In the genomic region with DNA sequence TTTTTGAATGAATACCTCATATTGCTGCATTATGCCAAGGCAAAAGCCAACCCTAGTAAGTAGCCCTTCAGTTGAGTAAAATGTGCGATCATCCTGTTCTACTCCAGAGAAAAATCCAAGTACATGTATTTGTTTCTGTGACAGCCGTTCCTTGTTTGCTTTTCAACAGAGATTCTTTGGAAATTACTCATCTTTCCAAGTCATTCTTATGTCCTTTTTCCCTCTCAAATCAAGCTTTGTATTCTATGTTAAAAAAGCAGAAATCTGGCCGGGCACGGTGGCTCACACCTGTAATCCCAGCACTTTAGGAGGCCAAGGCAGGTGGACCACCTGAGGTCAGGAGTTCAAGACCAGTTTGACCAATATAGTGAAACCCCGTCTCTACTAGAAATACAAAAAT, we compare ENCODE assay signal across 16 cellular contexts.
A peak's percentile ranks its signal among the peaks of the same experiment; 100 is the strongest.
DNase-seq lines count a peak whose midpoint lies in the region; ATAC-seq, FAIRE-seq and TF ChIP-seq lines count a peak whose summit lies in the region.
"Had no signal": no experiment of that assay in that cellular context is flagged by ENCODE, and none has a peak within 500 bp of the region (broad histone marks: within the 10 kb centered on the region; RNA-seq: fewer than 3 reads in every experiment).

No MANE protein-coding gene starts in this region.

- peaks cover 0 to 4% of the 10 kb centered on the region in 2 donors for H3K4me1 ChIP-seq in left lung
- peaks cover 0 to 33% (median 6%) of the 10 kb centered on the region in 4 donors for H3K4me1 ChIP-seq in stomach
- H3K4me1 ChIP-seq: uterus had no signal

- WGBS in stomach, 5 donors = 70 to 84% (median 80%) methylated on average over 5 of the region's 5 CpGs

- H3K4me1 Mint-ChIP-seq in stimulated activated effector memory CD8-positive, alpha-beta T cell treated with anti-CD3 and anti-CD28 coated beads, Interleukin-12 subunit alpha, Interleukin-12 subunit beta, amount 100 ng/mL, for 72 hours = no peaks in the 10 kb centered on the region
- H3K4me1 Mint-ChIP-seq: CD14-positive monocyte had no signal

- TF ChIP-seq POLR2A in stomach (IDR thresholded peaks at IDR 0.05) = no peak

- no peak for TF ChIP-seq EP300 in stomach (IDR thresholded peaks at IDR 0.05)

- TF ChIP-seq CTCF in cardiac fibroblast (IDR thresholded peaks at IDR 0.05; ENCODE audit: low read depth, low read length) = no peak
- no peak for TF ChIP-seq CTCF in left lung (IDR thresholded peaks at IDR 0.05)
- no peak for TF ChIP-seq CTCF in stomach (IDR thresholded peaks at IDR 0.05)

- H3K27ac ChIP-seq in left lung (peak overlapping the region; percentile 26 to 70), stomach (no peak overlapping the region)
- H3K27ac ChIP-seq: uterus had no signal

- peak; percentile 10 for ATAC-seq in left lung
- ATAC-seq in stimulated activated effector memory CD8-positive, alpha-beta T cell treated with anti-CD3 and anti-CD28 coated beads, Interleukin-12 subunit alpha, Interleukin-12 subunit beta, amount 100 ng/mL, for 72 hours = no peak
- ATAC-seq in HG03378 (IDR thresholded peaks at IDR 0.05; ENCODE audit: unreplicated experiment) = no peak

- H3K36me3 ChIP-seq in left lung (no peaks in the 10 kb centered on the region), stomach (no peaks in the 10 kb centered on the region)
- H3K36me3 ChIP-seq: uterus had no signal

- H3K4me3 ChIP-seq in cardiac fibroblast (replicated peaks in 1 of 2; ENCODE audit: low read depth in 2 of 2, low read length in 2 of 2) (no peak overlapping the region), left lung (no peak overlapping the region), stomach (no peak overlapping the region)
- H3K4me3 ChIP-seq: uterus had no signal

- H3K4me3 Mint-ChIP-seq in stimulated activated effector memory CD8-positive, alpha-beta T cell treated with anti-CD3 and anti-CD28 coated beads, Interleukin-12 subunit alpha, Interleukin-12 subunit beta, amount 100 ng/mL, for 72 hours = no peak overlapping the region
- H3K4me3 Mint-ChIP-seq: CD14-positive monocyte had no signal

- intact Hi-C loops in left lung (cut with DNase I) (no loop called here), stomach (cut with DNase I; ENCODE audit: low total_unique reads) (no loop called here)

- no peak overlapping the region for H3K27ac Mint-ChIP-seq in stimulated activated effector memory CD8-positive, alpha-beta T cell treated with anti-CD3 and anti-CD28 coated beads, Interleukin-12 subunit alpha, Interleukin-12 subunit beta, amount 100 ng/mL, for 72 hours
- H3K27ac Mint-ChIP-seq: CD14-positive monocyte had no signal

- H3K9me3 ChIP-seq in left lung (no peaks in the 10 kb centered on the region), stomach (no peaks in the 10 kb centered on the region)
- H3K9me3 ChIP-seq: uterus had no signal

- H3K36me3 Mint-ChIP-seq in stimulated activated effector memory CD8-positive, alpha-beta T cell treated with anti-CD3 and anti-CD28 coated beads, Interleukin-12 subunit alpha, Interleukin-12 subunit beta, amount 100 ng/mL, for 72 hours = peaks cover 11% of the 10 kb centered on the region

- DNase-seq in AG20443 (ENCODE audit: low spot score) = peak; percentile 47
- peak; percentile 57 for DNase-seq in HTR-8/SVneo (ENCODE audit: insufficient read length, low spot score)
- DNase-seq in cardiac fibroblast (ENCODE audit: low read depth in 2 of 2) = peak; percentile 82 to 89
- no peak for DNase-seq in left lung
- DNase-seq in stomach = no peak
- DNase-seq in stimulated activated effector memory CD8-positive, alpha-beta T cell treated with anti-CD3 and anti-CD28 coated beads, Interleukin-12 subunit alpha, Interleukin-12 subunit beta, amount 100 ng/mL, for 72 hours (ENCODE audit: low spot score in 2 of 2) = no peak
- DNase-seq in SKM-1 treated with dmso at 0.1 percent for 144 hours (lab: John Stamatoyannopoulos, UW; ENCODE audit: unreplicated experiment) = no peak
- DNase-seq: activated CD8-positive, alpha-beta memory T cell treated with anti-CD3 and anti-CD28 coated beads, Interleukin-2, amount 50 U/mL, for 48 hours; amygdala; Kasumi-1; NCI-H2171; retina; uterus had no signal

- H3K27me3 ChIP-seq in left lung = no peaks in the 10 kb centered on the region
- no peaks in the 10 kb centered on the region for H3K27me3 ChIP-seq in stomach
- H3K27me3 ChIP-seq: uterus had no signal

- H3K9me3 Mint-ChIP-seq in stimulated activated effector memory CD8-positive, alpha-beta T cell treated with anti-CD3 and anti-CD28 coated beads, Interleukin-12 subunit alpha, Interleukin-12 subunit beta, amount 100 ng/mL, for 72 hours = no peaks in the 10 kb centered on the region

- no peak for FAIRE-seq in HTR-8/SVneo (lab: Jason Lieb, UNC)
- FAIRE-seq: endometrium had no signal

Comparison
In these comparisons a context has a peak if more than half of its experiments do, and no peak if none do; other contexts are left out.
1. DNase-seq: peak in AG20443 (single experiment), HTR-8/SVneo (single experiment) and cardiac fibroblast (2 of 2); none in left lung (0 of 2), stomach (single experiment), stimulated activated effector memory CD8-positive, alpha-beta T cell treated with anti-CD3 and anti-CD28 coated beads, Interleukin-12 subunit alpha, Interleukin-12 subunit beta, amount 100 ng/mL, for 72 hours (0 of 2) and SKM-1 treated with dmso at 0.1 percent for 144 hours (single experiment).
2. H3K27ac ChIP-seq: peak in left lung (2 of 2); none in stomach (0 of 5).